In the genomic region with DNA sequence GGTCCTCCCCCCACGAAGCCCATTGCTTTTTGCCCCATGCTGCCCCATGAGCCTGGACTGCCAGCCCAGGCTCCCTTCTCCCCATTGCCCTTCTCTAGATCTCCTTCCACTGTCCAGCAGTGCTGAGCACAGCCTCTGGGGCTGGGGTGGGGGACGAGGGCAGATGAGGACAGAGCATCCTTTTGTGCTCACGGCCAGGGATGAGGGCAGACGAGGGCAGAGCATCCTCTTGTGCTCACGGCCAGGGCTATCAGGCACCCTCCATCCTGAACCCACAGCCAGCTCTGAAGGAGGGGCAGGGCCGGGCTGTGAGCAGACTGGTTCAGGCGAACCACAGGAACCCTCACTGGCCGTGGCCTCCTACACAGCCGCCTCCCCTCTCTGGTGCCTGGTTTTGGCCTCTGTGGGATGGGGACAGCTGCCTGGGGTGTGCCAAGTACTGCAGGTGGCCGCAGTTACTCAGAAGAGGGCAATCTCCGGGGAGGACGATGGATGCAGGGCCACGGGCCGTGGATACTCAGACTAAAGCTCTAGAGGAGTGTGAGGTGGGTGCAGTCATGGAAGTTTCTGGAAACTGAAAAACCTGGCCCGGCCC, we compare ENCODE assay signal across 22 cellular contexts.
"Had no signal": no experiment of that assay in that cellular context is flagged by ENCODE, and none has a peak within 500 bp of the region (broad histone marks: within the 10 kb centered on the region; RNA-seq: fewer than 3 reads in every experiment).

No MANE protein-coding gene starts in this region.

- H3K4me1 ChIP-seq: gastrocnemius medialis, left lung, psoas muscle, right lobe of liver, upper lobe of right lung had no signal

- H3K27me3 ChIP-seq: brain microvascular endothelial cell, gastrocnemius medialis, right lobe of liver had no signal

- ATAC-seq: activated CD4-positive, alpha-beta T cell treated with anti-CD3 and anti-CD28 coated beads for 36 hours; gastrocnemius medialis; left lung; natural killer cell; psoas muscle; stimulated activated naive CD8-positive, alpha-beta T cell treated with anti-CD3 and anti-CD28 coated beads, Interleukin-15, amount 100 ng/mL, for 72 hours; upper lobe of right lung; WTC11 had no signal

- H3K9me2 ChIP-seq: SK-N-SH had no signal

- H3K9ac ChIP-seq: SK-N-SH had no signal

- DNase-seq: activated CD4-positive, alpha-beta T cell treated with anti-CD3 and anti-CD28 coated beads for 36 hours; activated CD4-positive, alpha-beta T cell treated with anti-CD3 and anti-CD28 coated beads, Interleukin-2, amount 50 U/mL, for 48 hours; activated naive CD8-positive, alpha-beta T cell treated with anti-CD3 and anti-CD28 coated beads for 36 hours; brain microvascular endothelial cell; effector CD4-positive, alpha-beta T cell; gastrocnemius medialis; islet precursor cell; mesendoderm; natural killer cell; right lobe of liver; SK-N-SH; small intestine; stimulated activated CD4-positive, alpha-beta T cell treated with anti-CD3 and anti-CD28 coated beads, Interleukin-15, amount 100 ng/mL, for 24 hours; stimulated activated CD4-positive, alpha-beta T cell treated with anti-CD3 and anti-CD28 coated beads, Interleukin-2, amount 100 ng/mL, for 48 hours; stimulated activated naive CD8-positive, alpha-beta T cell treated with anti-CD3 and anti-CD28 coated beads, Interleukin-15, amount 100 ng/mL, for 72 hours; upper lobe of right lung had no signal

- H3K4me3 ChIP-seq: coronary artery, gastrocnemius medialis, left lung, psoas muscle, right lobe of liver, thoracic aorta, upper lobe of right lung had no signal

- FAIRE-seq: small intestine, TTC549 had no signal

- H3K27ac ChIP-seq: brain microvascular endothelial cell, coronary artery, gastrocnemius medialis, left lung, psoas muscle, right lobe of liver, thoracic aorta, upper lobe of right lung had no signal

- H3K36me3 ChIP-seq: brain microvascular endothelial cell, gastrocnemius medialis, left lung, right lobe of liver, thoracic aorta, upper lobe of right lung had no signal

- H3K9me3 ChIP-seq: right lobe of liver, SK-N-SH had no signal

- H3K4me2 ChIP-seq: SK-N-SH had no signal
